Comparison of ENCODE assay signal across 11 cellular contexts in genomic region chr7:87574630-87575029, GRCh38. TPM values are rescaled to one million over a fixed set of nuclear protein-coding genes. Genes with fewer than 3 reads are reported as not detected.
DNase-seq lines count a peak whose midpoint lies in the region; ATAC-seq and TF ChIP-seq lines count a peak whose summit lies in the region.
"Had no signal": no experiment of that assay in that cellular context is flagged by ENCODE, and none has a peak within 500 bp of the region (broad histone marks: within the 10 kb centered on the region; RNA-seq: fewer than 3 reads in every experiment).

No MANE protein-coding gene starts in this region.

- peaks cover 6% of the 10 kb centered on the region for H3K36me3 Mint-ChIP-seq in T-helper 17 cell (ENCODE audit: low read depth)

- no peaks in the 10 kb centered on the region for H3K36me3 ChIP-seq in HEK293 (ENCODE audit: control insufficient read depth in 2 of 2, insufficient read depth in 1 of 2, low read length in 2 of 2)

- H3K4me1 Mint-ChIP-seq in T-helper 17 cell = peaks cover 13% of the 10 kb centered on the region

- no peak for TF ChIP-seq CTCF in HEK293 (tag by site-specific recombination; IDR thresholded peaks at IDR 0.05)

- CTCF ChIA-PET in HEK293 (lab: Yijun Ruan, JAX) = no interaction called here

- H3K4me1 ChIP-seq in HEK293 (ENCODE audit: control insufficient read depth, insufficient read depth, low read length) = 0 out of 2 replicates have a peak, but pooled peaks cover 8% of the 10 kb centered on the region

- POLR2A ChIA-PET in HEK293 (lab: Yijun Ruan, JAX) = no interaction called here

- DNase-seq in Ammon's horn (ENCODE audit: low spot score) (peak; percentile 11), T-helper 17 cell (no peak), iris pigment epithelial cell (ENCODE audit: low read depth) (peak; percentile 84), DMS153 (lab: John Stamatoyannopoulos, UW) (no peak), cerebellum (ENCODE audit: low spot score) (no peak)
- DNase-seq: DMS79, NCI-H524, retina had no signal

- no peak overlapping the region for H3K4me3 ChIP-seq in HEK293 (ENCODE audit: low read depth, low read length)

- H3K27me3 Mint-ChIP-seq in T-helper 17 cell = no peaks in the 10 kb centered on the region

- H3K9me3 ChIP-seq in HEK293 (ENCODE audit: control insufficient read depth, insufficient read depth, low read depth, low read length) (no peaks in the 10 kb centered on the region), T-helper 17 cell (ENCODE audit: control insufficient read depth, low read length, poor library complexity, severe bottlenecking) (no peaks in the 10 kb centered on the region)

- H3K4me3 Mint-ChIP-seq in T-helper 17 cell = no peak overlapping the region

- no peak for ATAC-seq in T-helper 17 cell
- no peak for ATAC-seq in GM21576 (IDR thresholded peaks at IDR 0.05; ENCODE audit: unreplicated experiment)
- ATAC-seq in HG03196 (IDR thresholded peaks at IDR 0.05; ENCODE audit: unreplicated experiment) = no peak

- H3K27ac Mint-ChIP-seq in T-helper 17 cell = peak overlapping the region; percentile 41

- no peak overlapping the region for H3K27ac ChIP-seq in HEK293 (ENCODE audit: extremely low read depth, low read depth, low read length)

TF ChIP-seq in HEK293, 187 proteins besides CTCF, POLR2A, EP300 and RAD21 (continues in another document):
- TF ChIP-seq ZNF510 (tag by site-specific recombination; IDR thresholded peaks at IDR 0.05; ENCODE audit: insufficient replicate concordance) (no peak), ZNF449 (tag by site-specific recombination; IDR thresholded peaks at IDR 0.05) (peak; percentile 25; the same call in 1 of the 2 replicates), ZNF626 (tag by site-specific recombination; IDR thresholded peaks at IDR 0.05) (no peak), ZNF132 (tag by site-specific recombination; IDR thresholded peaks at IDR 0.05; ENCODE audit: borderline replicate concordance) (no peak), ZNF398 (tag by site-specific recombination; IDR thresholded peaks at IDR 0.05) (0 out of 2 replicates have a peak, but pooled peaks have one; percentile 30), ZNF24 (tag by site-specific recombination; IDR thresholded peaks at IDR 0.05) (peak; percentile 74; the same call in 1 of the 2 replicates), ZSCAN23 (tag by site-specific recombination; IDR thresholded peaks at IDR 0.05) (0 out of 2 replicates have a peak, but pooled peaks have one; percentile 53), BCL11A (tag by site-specific recombination; IDR thresholded peaks at IDR 0.05; ENCODE audit: low read depth) (no peak), ZNF362 (tag by site-specific recombination; IDR thresholded peaks at IDR 0.05) (0 out of 2 replicates have a peak, but pooled peaks have one; percentile 24), ZNF610 (tag by site-specific recombination; IDR thresholded peaks at IDR 0.05; ENCODE audit: borderline replicate concordance) (no peak), ZNF777 (tag by site-specific recombination; IDR thresholded peaks at IDR 0.05; ENCODE audit: borderline replicate concordance) (no peak), TSHZ1 (tag by site-specific recombination; IDR thresholded peaks at IDR 0.05; ENCODE audit: borderline replicate concordance) (peak; percentile 51; the same call in 1 of the 2 replicates), ZNF837 (tag by site-specific recombination; IDR thresholded peaks at IDR 0.05) (no peak), ZNF184 (tag by site-specific recombination; IDR thresholded peaks at IDR 0.05) (0 out of 2 replicates have a peak, but pooled peaks have one; percentile 50), ZFHX2 (tag by site-specific recombination; conservative IDR thresholded peaks at IDR 0.05) (peak; percentile 37; the same call in 1 of the 2 replicates), ZNF560 (tag by site-specific recombination; IDR thresholded peaks at IDR 0.05; ENCODE audit: borderline replicate concordance) (no peak), ZNF558 (tag by site-specific recombination; IDR thresholded peaks at IDR 0.05) (peak; percentile 74; the same call in 1 of the 2 replicates), PRDM6 (tag by site-specific recombination; IDR thresholded peaks at IDR 0.05) (peak; percentile 80)

RNA-seq across cellular contexts. Expression of gene ABCB1, which starts 26.1 kb away (rescaled TPM):
- 10 to 100 TPM; 26.1 to 32.5 TPM for total RNA-seq in T-helper 17 cell
- 10.4 TPM for total RNA-seq in cerebellum

RNA-seq across cellular contexts. Expression of gene RUNDC3B, which starts 53.6 kb away (rescaled TPM):
- total RNA-seq in T-helper 17 cell = under 1 TPM; 0.26 to 0.37 TPM
- 37.1 TPM for total RNA-seq in cerebellum

Comparison
In these comparisons a context has a peak if more than half of its experiments do, and no peak if none do; other contexts are left out.
1. DNase-seq: peak in Ammon's horn (single experiment) and iris pigment epithelial cell (single experiment); none in T-helper 17 cell (0 of 3), DMS153 (single experiment) and cerebellum (single experiment).
2. RNA of gene RUNDC3B, which starts 53.6 kb away (total RNA-seq): 37.1 TPM in cerebellum (single experiment); 0.26 to 0.37 TPM in T-helper 17 cell; every median in the first group is over 10 times any median in the second.